Comparison of ENCODE assay signal across 11 cellular contexts in genomic region chr7:81957517-81957916, GRCh38.
"Had no signal": no experiment of that assay in that cellular context is flagged by ENCODE, and none has a peak within 500 bp of the region (broad histone marks: within the 10 kb centered on the region; RNA-seq: fewer than 3 reads in every experiment).

No MANE protein-coding gene starts in this region.

- DNase-seq: activated CD4-positive, alpha-beta T cell treated with anti-CD3 and anti-CD28 coated beads, Interleukin-2, amount 50 U/mL, for 4 hours; activated gamma-delta T cell treated with Interleukin-2 at 50 U/mL for 16 hours; dorsolateral prefrontal cortex; hypothalamus; islet precursor cell; mammary epithelial cell; naive B cell; stimulated activated naive B cell treated with anti-CD40 and anti-IgM and Interleukin-4, amounts not matched to agents 10 μg/mL and 1 μg/mL and 100 μg/mL, for 72 hours; T-helper 2 cell; upper lobe of right lung had no signal

- H3K4me1 ChIP-seq: upper lobe of right lung had no signal

- H3K27ac ChIP-seq: upper lobe of right lung had no signal

- H3K9me3 ChIP-seq: upper lobe of right lung had no signal

- H3K27me3 ChIP-seq: dorsolateral prefrontal cortex, upper lobe of right lung had no signal

- H3K4me3 ChIP-seq: dorsolateral prefrontal cortex, upper lobe of right lung had no signal

- H3K36me3 ChIP-seq: upper lobe of right lung had no signal

- ATAC-seq: sciatic nerve; stimulated activated naive B cell treated with anti-CD40 and anti-IgM and Interleukin-4, amounts not matched to agents 10 μg/mL and 1 μg/mL and 100 μg/mL, for 72 hours; upper lobe of right lung had no signal
